In the genomic region with DNA sequence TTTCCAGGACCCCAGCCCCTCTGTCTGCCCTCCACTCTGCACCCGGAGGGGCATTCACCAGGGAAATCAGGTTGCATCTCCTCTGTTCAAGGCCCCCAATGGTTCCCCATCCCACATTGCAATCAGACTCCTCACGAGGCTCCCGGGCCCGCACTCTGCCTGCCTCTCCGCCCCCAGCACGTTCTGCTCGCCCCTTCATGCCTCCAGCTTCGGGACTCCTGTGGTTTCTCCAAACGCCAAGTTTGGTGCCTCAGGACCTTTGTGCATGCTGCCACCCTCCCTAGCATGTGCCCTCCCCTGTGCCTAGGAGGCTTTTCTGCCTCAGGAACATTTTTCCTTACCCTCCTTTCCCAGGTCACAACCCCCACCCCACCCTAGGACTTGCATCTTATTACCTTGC, we compare ENCODE assay signal across 39 cellular contexts.
"Had no signal": no experiment of that assay in that cellular context is flagged by ENCODE, and none has a peak within 500 bp of the region (broad histone marks: within the 10 kb centered on the region; RNA-seq: fewer than 3 reads in every experiment).

No MANE protein-coding gene starts in this region.

- DNase-seq: activated B cell treated with CpG ODN at 0.5 μM for 24 hours; activated CD4-positive, alpha-beta memory T cell treated with anti-CD3 and anti-CD28 coated beads for 36 hours; activated CD4-positive, alpha-beta T cell treated with anti-CD3 and anti-CD28 coated beads for 4 hours; activated CD4-positive, alpha-beta T cell treated with anti-CD3 and anti-CD28 coated beads, Interleukin-2, amount 10 ng/mL, durations not matched to agents 24 days and 14 days; activated CD4-positive, alpha-beta T cell treated with anti-CD3 and anti-CD28 coated beads, Interleukin-2, amount 50 U/mL, for 1 hour; activated CD4-positive, alpha-beta T cell treated with anti-CD3 and anti-CD28 coated beads, Interleukin-2, amount 50 U/mL, for 4 hours; activated CD4-positive, CD25-positive, alpha-beta regulatory T cell treated with anti-CD3 and anti-CD28 coated beads, Interleukin-2, amount 50 U/mL, for 72 hours; activated CD8-positive, alpha-beta memory T cell treated with anti-CD3 and anti-CD28 coated beads, Interleukin-2, amount 50 U/mL, for 4 hours; activated CD8-positive, alpha-beta T cell treated with anti-CD3 and anti-CD28 coated beads for 36 hours; activated effector memory CD4-positive, alpha-beta T cell treated with anti-CD3 and anti-CD28 coated beads, Interleukin-2, amount 50 U/mL, for 16 hours; activated gamma-delta T cell treated with Interleukin-2 at 50 U/mL for 16 hours; activated naive CD4-positive, alpha-beta T cell treated with anti-CD3 and anti-CD28 coated beads, Interleukin-2, amount 10 ng/mL, durations not matched to agents 7 days and 5 days; activated naive CD4-positive, alpha-beta T cell treated with Interleukin-2 at 50 U/mL for 16 hours; activated naive CD8-positive, alpha-beta T cell treated with anti-CD3 and anti-CD28 coated beads, Interleukin-2, amount 10 ng/mL, durations not matched to agents 7 days and 5 days; activated naive CD8-positive, alpha-beta T cell treated with anti-CD3 and anti-CD28 coated beads, Interleukin-2, amount 50 U/mL, for 24 hours; activated T-cell treated with anti-CD3 and anti-CD28 coated beads for 4 hours; activated T-cell treated with anti-CD3 and anti-CD28 coated beads, Interleukin-2, amount 50 U/mL, for 1 hour; activated T-cell treated with anti-CD3 and anti-CD28 coated beads, Interleukin-2, amount 50 U/mL, for 4 hours; activated T-cell treated with anti-CD3 and anti-CD28 coated beads, Interleukin-2, amount 50 U/mL, for 72 hours; amygdala; anterior cingulate cortex; caudate nucleus; cerebellar nuclear complex; T-helper 1 cell; T-helper 2 cell; T-helper 9 cell had no signal

- H3K4me3 Mint-ChIP-seq: activated B cell treated with CpG ODN at 0.5 μM for 24 hours; activated CD4-positive, alpha-beta memory T cell treated with anti-CD3 and anti-CD28 coated beads for 36 hours; activated CD4-positive, alpha-beta T cell treated with anti-CD3 and anti-CD28 coated beads, Interleukin-2, amount 10 ng/mL, durations not matched to agents 24 days and 14 days; activated CD8-positive, alpha-beta T cell treated with anti-CD3 and anti-CD28 coated beads for 36 hours; activated naive CD4-positive, alpha-beta T cell treated with anti-CD3 and anti-CD28 coated beads, Interleukin-2, amount 10 ng/mL, durations not matched to agents 7 days and 5 days; activated naive CD4-positive, alpha-beta T cell treated with anti-CD3 and anti-CD28 coated beads, Interleukin-2, amount 50 U/mL, for 24 hours; activated naive CD8-positive, alpha-beta T cell; activated naive CD8-positive, alpha-beta T cell treated with anti-CD3 and anti-CD28 coated beads, Interleukin-2, amount 10 ng/mL, durations not matched to agents 7 days and 5 days; activated naive CD8-positive, alpha-beta T cell treated with anti-CD3 and anti-CD28 coated beads, Interleukin-2, amount 50 U/mL, for 24 hours; activated T-cell treated with anti-CD3 and anti-CD28 coated beads, Interleukin-2, amount 50 U/mL, for 4 hours; activated T-cell treated with anti-CD3 and anti-CD28 coated beads, Interleukin-2, amount 50 U/mL, for 72 hours; activated T-helper 1 cell treated with anti-CD3 and anti-CD28 coated beads, Interleukin-12 subunit alpha, Interleukin-12 subunit beta, Interleukin-2, Interleukin-4 antibody, amounts not matched to agents 30 ng/mL and 10 ng/mL and 1 ng/mL, durations not matched to agents 14 hours and 24 hours and 36 hours; activated T-helper 17 cell treated with anti-CD3 and anti-CD28 coated beads, Interleukin-2, amount 50 U/mL, for 72 hours; brain; central memory CD8-positive, alpha-beta T cell; T-helper 1 cell treated with Interleukin-12 subunit alpha and Interleukin-12 subunit beta and Interleukin-4 antibody, amounts not matched to agents 30 μg/mL and 1 μg/mL, for 36 hours; T-helper 2 cell treated with Interferon-gamma antibody and Interleukin-4, amounts not matched to agents 5 μg/mL and 100 μg/mL, for 36 hours had no signal

- H3K4me1 Mint-ChIP-seq: activated B cell treated with CpG ODN at 0.5 μM for 24 hours; activated CD4-positive, alpha-beta T cell treated with anti-CD3 and anti-CD28 coated beads, Interleukin-2, amount 10 ng/mL, durations not matched to agents 24 days and 14 days; activated naive CD4-positive, alpha-beta T cell treated with anti-CD3 and anti-CD28 coated beads, Interleukin-2, amount 10 ng/mL, durations not matched to agents 7 days and 5 days; activated naive CD4-positive, alpha-beta T cell treated with anti-CD3 and anti-CD28 coated beads, Interleukin-2, amount 50 U/mL, for 24 hours; activated naive CD8-positive, alpha-beta T cell treated with anti-CD3 and anti-CD28 coated beads, Interleukin-2, amount 10 ng/mL, durations not matched to agents 7 days and 5 days; activated naive CD8-positive, alpha-beta T cell treated with anti-CD3 and anti-CD28 coated beads, Interleukin-2, amount 50 U/mL, for 24 hours; central memory CD8-positive, alpha-beta T cell had no signal

- H3K9me3 Mint-ChIP-seq: activated CD4-positive, alpha-beta memory T cell treated with anti-CD3 and anti-CD28 coated beads for 36 hours; activated CD4-positive, alpha-beta T cell treated with anti-CD3 and anti-CD28 coated beads, Interleukin-2, amount 10 ng/mL, durations not matched to agents 24 days and 14 days; activated CD8-positive, alpha-beta T cell treated with anti-CD3 and anti-CD28 coated beads for 36 hours; activated naive CD4-positive, alpha-beta T cell treated with anti-CD3 and anti-CD28 coated beads, Interleukin-2, amount 10 ng/mL, durations not matched to agents 7 days and 5 days; activated naive CD4-positive, alpha-beta T cell treated with anti-CD3 and anti-CD28 coated beads, Interleukin-2, amount 50 U/mL, for 24 hours; activated naive CD8-positive, alpha-beta T cell treated with anti-CD3 and anti-CD28 coated beads, Interleukin-2, amount 10 ng/mL, durations not matched to agents 7 days and 5 days; activated naive CD8-positive, alpha-beta T cell treated with anti-CD3 and anti-CD28 coated beads, Interleukin-2, amount 50 U/mL, for 24 hours; activated T-cell treated with anti-CD3 and anti-CD28 coated beads, Interleukin-2, amount 50 U/mL, for 4 hours; activated T-cell treated with anti-CD3 and anti-CD28 coated beads, Interleukin-2, amount 50 U/mL, for 72 hours; activated T-helper 17 cell treated with anti-CD3 and anti-CD28 coated beads, Interleukin-2, amount 50 U/mL, for 72 hours; central memory CD8-positive, alpha-beta T cell; T-helper 1 cell treated with Interleukin-12 subunit alpha and Interleukin-12 subunit beta and Interleukin-4 antibody, amounts not matched to agents 30 μg/mL and 1 μg/mL, for 36 hours; T-helper 2 cell treated with Interferon-gamma antibody and Interleukin-4, amounts not matched to agents 5 μg/mL and 100 μg/mL, for 36 hours had no signal

- H3K27ac Mint-ChIP-seq: activated B cell treated with CpG ODN at 0.5 μM for 24 hours; activated CD4-positive, alpha-beta memory T cell treated with anti-CD3 and anti-CD28 coated beads for 36 hours; activated CD4-positive, alpha-beta T cell treated with anti-CD3 and anti-CD28 coated beads, Interleukin-2, amount 10 ng/mL, durations not matched to agents 24 days and 14 days; activated CD8-positive, alpha-beta T cell treated with anti-CD3 and anti-CD28 coated beads for 36 hours; activated naive CD4-positive, alpha-beta T cell treated with anti-CD3 and anti-CD28 coated beads, Interleukin-2, amount 10 ng/mL, durations not matched to agents 7 days and 5 days; activated naive CD4-positive, alpha-beta T cell treated with anti-CD3 and anti-CD28 coated beads, Interleukin-2, amount 50 U/mL, for 24 hours; activated naive CD8-positive, alpha-beta T cell; activated naive CD8-positive, alpha-beta T cell treated with anti-CD3 and anti-CD28 coated beads, Interleukin-2, amount 10 ng/mL, durations not matched to agents 7 days and 5 days; activated naive CD8-positive, alpha-beta T cell treated with anti-CD3 and anti-CD28 coated beads, Interleukin-2, amount 50 U/mL, for 24 hours; activated T-cell treated with anti-CD3 and anti-CD28 coated beads, Interleukin-2, amount 50 U/mL, for 72 hours; activated T-helper 1 cell treated with anti-CD3 and anti-CD28 coated beads, Interleukin-12 subunit alpha, Interleukin-12 subunit beta, Interleukin-2, Interleukin-4 antibody, amounts not matched to agents 30 ng/mL and 10 ng/mL and 1 ng/mL, durations not matched to agents 14 hours and 24 hours and 36 hours; activated T-helper 17 cell treated with anti-CD3 and anti-CD28 coated beads, Interleukin-2, amount 50 U/mL, for 72 hours; brain; T-helper 1 cell treated with Interleukin-12 subunit alpha and Interleukin-12 subunit beta and Interleukin-4 antibody, amounts not matched to agents 30 μg/mL and 1 μg/mL, for 36 hours; T-helper 2 cell treated with Interferon-gamma antibody and Interleukin-4, amounts not matched to agents 5 μg/mL and 100 μg/mL, for 36 hours had no signal

- H3K36me3 Mint-ChIP-seq: activated CD4-positive, alpha-beta memory T cell treated with anti-CD3 and anti-CD28 coated beads for 36 hours; activated naive CD4-positive, alpha-beta T cell treated with anti-CD3 and anti-CD28 coated beads, Interleukin-2, amount 10 ng/mL, durations not matched to agents 7 days and 5 days; activated naive CD4-positive, alpha-beta T cell treated with anti-CD3 and anti-CD28 coated beads, Interleukin-2, amount 50 U/mL, for 24 hours; activated naive CD8-positive, alpha-beta T cell; activated naive CD8-positive, alpha-beta T cell treated with anti-CD3 and anti-CD28 coated beads, Interleukin-2, amount 10 ng/mL, durations not matched to agents 7 days and 5 days; brain had no signal

- H3K9me3 ChIP-seq: ascending aorta had no signal

- H3K27ac ChIP-seq: ascending aorta, cardiac muscle cell, VCaP had no signal

- H3K4me3 ChIP-seq: ascending aorta, cardiac muscle cell had no signal

- H3K27me3 Mint-ChIP-seq: activated B cell treated with CpG ODN at 0.5 μM for 24 hours; activated CD4-positive, alpha-beta T cell treated with anti-CD3 and anti-CD28 coated beads, Interleukin-2, amount 10 ng/mL, durations not matched to agents 24 days and 14 days; activated naive CD4-positive, alpha-beta T cell treated with anti-CD3 and anti-CD28 coated beads, Interleukin-2, amount 10 ng/mL, durations not matched to agents 7 days and 5 days; activated naive CD8-positive, alpha-beta T cell treated with anti-CD3 and anti-CD28 coated beads, Interleukin-2, amount 10 ng/mL, durations not matched to agents 7 days and 5 days had no signal

- H3K36me3 ChIP-seq: ascending aorta, cardiac muscle cell had no signal

- H3K27me3 ChIP-seq: ascending aorta had no signal

- FAIRE-seq: bronchial epithelial cell, TTC549 had no signal

- H3K4me1 ChIP-seq: ascending aorta had no signal
